1 cellular context compared by ENCODE assay signal in genomic region chr10:12448729-12449391, GRCh38.
A peak's percentile ranks its signal among the peaks of the same experiment; 100 is the strongest.
TF ChIP-seq lines count a peak whose summit lies in the region.

No MANE protein-coding gene starts in this region.

TF ChIP-seq in GM12878, 131 proteins besides CTCF, POLR2A, EP300 and RAD21 (continued from another document and continues in another):
- no peak for TF ChIP-seq REST (IDR thresholded peaks at IDR 0.05; ENCODE audit: low read depth, low read length)
- TF ChIP-seq MYC (IDR thresholded peaks at IDR 0.05; ENCODE audit: insufficient read depth, insufficient read length, insufficient replicate concordance, low read length, severe bottlenecking), result no peak
- TF ChIP-seq BRCA1 (IDR thresholded peaks at IDR 0.05; ENCODE audit: low read depth, low read length), result no peak
- TF ChIP-seq MTA3 (IDR thresholded peaks at IDR 0.05; ENCODE audit: borderline replicate concordance, low read length), result 0 out of 2 replicates have a peak, but pooled peaks have one; percentile 53
- no peak for TF ChIP-seq RB1 (IDR thresholded peaks at IDR 0.05; ENCODE audit: borderline replicate concordance)
- TF ChIP-seq ZBTB40 (IDR thresholded peaks at IDR 0.05; ENCODE audit: borderline replicate concordance), result peak; percentile 62; the same call in 1 of the 2 replicates
- TF ChIP-seq SMAD5 (IDR thresholded peaks at IDR 0.05; ENCODE audit: low read depth), result no peak
- TF ChIP-seq POLR2AphosphoS5 (IDR thresholded peaks at IDR 0.05; ENCODE audit: low read length), result peak; percentile 64; the same call in 1 of the 2 replicates
- peak; percentile 96 for TF ChIP-seq CBFB (IDR thresholded peaks at IDR 0.05; ENCODE audit: low read depth)
- no peak for TF ChIP-seq CHD4 (IDR thresholded peaks at IDR 0.05)
- TF ChIP-seq IRF4 (IDR thresholded peaks at IDR 0.05; ENCODE audit: low read depth, low read length), result no peak
- no peak for TF ChIP-seq ELK1 (IDR thresholded peaks at IDR 0.05; ENCODE audit: low read depth, low read length)
- peak; percentile 58; the same call in 1 of the 2 replicates for TF ChIP-seq BACH1 (IDR thresholded peaks at IDR 0.05; ENCODE audit: borderline replicate concordance)
- no peak for TF ChIP-seq LARP7 (IDR thresholded peaks at IDR 0.05)
- no peak for TF ChIP-seq PAX8 (IDR thresholded peaks at IDR 0.05)
- TF ChIP-seq SRF (IDR thresholded peaks at IDR 0.05; ENCODE audit: low read depth in 2 of 2, low read length in 2 of 2), result no peak
- TF ChIP-seq IRF3 (IDR thresholded peaks at IDR 0.05), result no peak
- TF ChIP-seq MYB (IDR thresholded peaks at IDR 0.05; ENCODE audit: borderline replicate concordance, low read depth, low read length), result no peak
- peak; percentile 72 for TF ChIP-seq GABPA (IDR thresholded peaks at IDR 0.05; ENCODE audit: low read depth)
- TF ChIP-seq CHD1 (IDR thresholded peaks at IDR 0.05; ENCODE audit: low read depth, low read length), result no peak
- TF ChIP-seq BHLHE40 (IDR thresholded peaks at IDR 0.05; ENCODE audit: borderline replicate concordance in 1 of 2, low read depth in 2 of 2, low read length in 1 of 2), result peak; percentile 77 to 85
- no peak for TF ChIP-seq PKNOX1 (IDR thresholded peaks at IDR 0.05)
- TF ChIP-seq YY1 (IDR thresholded peaks at IDR 0.05; ENCODE audit: low read depth, low read length), result 0 out of 2 replicates have a peak, but pooled peaks have one; percentile 33
- no peak for TF ChIP-seq PBX3 (IDR thresholded peaks at IDR 0.05; ENCODE audit: insufficient replicate concordance, low read depth, low read length)
- TF ChIP-seq EED (IDR thresholded peaks at IDR 0.05; ENCODE audit: low read depth), result peak; percentile 87
- no peak for TF ChIP-seq POU2F2 (IDR thresholded peaks at IDR 0.05; ENCODE audit: borderline replicate concordance, low read depth, low read length)
- TF ChIP-seq ZBTB11 (CRISPR knock-in tag; IDR thresholded peaks at IDR 0.05), result no peak
- TF ChIP-seq TARDBP (IDR thresholded peaks at IDR 0.05; ENCODE audit: borderline replicate concordance), result no peak
- no peak; the same call in 1 of the 2 replicates for TF ChIP-seq USF2 (IDR thresholded peaks at IDR 0.05; ENCODE audit: borderline replicate concordance, low read depth, low read length)
- TF ChIP-seq TAF1 (IDR thresholded peaks at IDR 0.05; ENCODE audit: borderline replicate concordance, low read depth, low read length), result peak; percentile 52; the same call in 1 of the 2 replicates
- TF ChIP-seq TCF7 (IDR thresholded peaks at IDR 0.05; ENCODE audit: borderline replicate concordance), result no peak
- TF ChIP-seq NFYA (IDR thresholded peaks at IDR 0.05; ENCODE audit: borderline replicate concordance, low read depth, low read length), result no peak
- TF ChIP-seq STAT3 (IDR thresholded peaks at IDR 0.05; ENCODE audit: low read depth, low read length), result no peak
- TF ChIP-seq RUNX3 (IDR thresholded peaks at IDR 0.05; ENCODE audit: low read length), result peak; percentile 98
- TF ChIP-seq SREBF1 (IDR thresholded peaks at IDR 0.05; ENCODE audit: low read length), result no peak
- TF ChIP-seq MLLT1 (IDR thresholded peaks at IDR 0.05), result peak; percentile 46; the same call in 1 of the 2 replicates
- TF ChIP-seq SMAD1 (IDR thresholded peaks at IDR 0.05; ENCODE audit: low read depth, partially characterized antibody), result no peak
- TF ChIP-seq KDM1A (IDR thresholded peaks at IDR 0.05; ENCODE audit: borderline replicate concordance), result no peak
- TF ChIP-seq TCF3 (IDR thresholded peaks at IDR 0.05; ENCODE audit: borderline replicate concordance, insufficient read depth, low read depth, low read length), result no peak
- TF ChIP-seq WRNIP1 (IDR thresholded peaks at IDR 0.05; ENCODE audit: borderline replicate concordance, low read depth, low read length), result no peak
- peak; percentile 49; the same call in 1 of the 2 replicates for TF ChIP-seq RELB (IDR thresholded peaks at IDR 0.05; ENCODE audit: low read depth)
